ENCODE assay signal across 24 cellular contexts in the genomic region with DNA sequence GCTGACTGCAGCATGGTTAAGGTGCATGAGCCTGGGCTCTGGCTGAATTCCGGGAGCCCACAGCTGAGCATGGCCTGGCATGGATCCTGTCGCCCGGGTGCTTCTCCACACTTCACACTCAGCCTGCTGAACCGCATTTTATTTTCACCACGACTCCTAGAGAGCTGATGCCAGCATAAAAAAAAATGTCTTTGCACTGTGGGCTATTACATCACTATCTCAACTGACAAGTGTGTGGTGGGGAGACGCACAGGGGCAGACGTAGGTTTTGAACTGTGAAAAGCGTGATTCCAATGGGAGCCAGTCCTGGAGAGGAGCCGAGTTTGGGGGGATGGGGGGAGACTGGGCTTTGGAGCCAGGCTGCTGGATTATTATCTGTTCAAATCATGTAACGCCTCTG. TPM values are rescaled to one million over a fixed set of nuclear protein-coding genes. Genes with fewer than 3 reads are reported as not detected.
A peak's percentile ranks its signal among the peaks of the same experiment; 100 is the strongest.
DNase-seq lines count a peak whose midpoint lies in the region; ATAC-seq, FAIRE-seq and TF ChIP-seq lines count a peak whose summit lies in the region.
"Had no signal": no experiment of that assay in that cellular context is flagged by ENCODE, and none has a peak within 500 bp of the region (broad histone marks: within the 10 kb centered on the region; RNA-seq: fewer than 3 reads in every experiment).

No MANE protein-coding gene starts in this region.

- peak overlapping the region; percentile 37 for H3K27ac ChIP-seq in CD8-positive, alpha-beta T cell (ENCODE audit: low read depth, low read length)
- H3K27ac ChIP-seq in K562 (ENCODE audit: extremely low read depth, low read depth, low read length) = no peak overlapping the region
- H3K27ac ChIP-seq in naive thymus-derived CD4-positive, alpha-beta T cell (ENCODE audit: low read depth, low read length) = peak overlapping the region; percentile 6
- no peak overlapping the region for H3K27ac ChIP-seq in CD8-positive, alpha-beta memory T cell (ENCODE audit: low read depth, low read length)
- H3K27ac ChIP-seq: A549 had no signal

- H2AFZ ChIP-seq in K562 (ENCODE audit: low read depth, low read length) = no peak overlapping the region

- peak overlapping the region; percentile 96 for H3K27ac Mint-ChIP-seq in CD8-positive, alpha-beta T cell
- peak overlapping the region; percentile 31 to 97 (median 87) for H3K27ac Mint-ChIP-seq in naive thymus-derived CD4-positive, alpha-beta T cell
- peak overlapping the region in 3 of 8 donors; percentile 57 to 82 (median 69) for H3K27ac Mint-ChIP-seq in CD8-positive, alpha-beta memory T cell
- H3K27ac Mint-ChIP-seq: B cell, HFFc6 had no signal

- TF ChIP-seq CTCF in CD8-positive, alpha-beta T cell (IDR thresholded peaks at IDR 0.05) = no peak
- TF ChIP-seq CTCF in K562 (IDR thresholded peaks at IDR 0.05 in 2 of 3, conservative IDR thresholded peaks at IDR 0.05 in 1 of 3; ENCODE audit: insufficient read depth in 2 of 3, low read depth in 1 of 3, low read length in 3 of 3) = no peak

- no peak for TF ChIP-seq EP300 in K562 (IDR thresholded peaks at IDR 0.05; ENCODE audit: low read length)

- H3K4me3 ChIP-seq in CD8-positive, alpha-beta T cell (ENCODE audit: low read depth, low read length) = no peak overlapping the region
- no peak overlapping the region for H3K4me3 ChIP-seq in K562
- H3K4me3 ChIP-seq in naive thymus-derived CD4-positive, alpha-beta T cell (ENCODE audit: low read length) = no peak overlapping the region
- H3K4me3 ChIP-seq in CD8-positive, alpha-beta memory T cell (ENCODE audit: low read length) = no peak overlapping the region
- H3K4me3 ChIP-seq: A549 had no signal

- H3K9me3 Mint-ChIP-seq in CD8-positive, alpha-beta T cell = no peaks in the 10 kb centered on the region
- H3K9me3 Mint-ChIP-seq in naive thymus-derived CD4-positive, alpha-beta T cell = peaks cover 0 to 1% (median 0%) of the 10 kb centered on the region in 11 donors
- H3K9me3 Mint-ChIP-seq in CD8-positive, alpha-beta memory T cell = peaks cover 0 to 2% (median 0%) of the 10 kb centered on the region in 5 donors
- H3K9me3 Mint-ChIP-seq: HFFc6 had no signal

- intact Hi-C loops in CD8-positive, alpha-beta T cell (cut with DNase I, micrococcal nuclease) = loop anchor here (5.0 to 10.0 kb wide), 5 partner anchors 36 to 326 kb away; partner anchors contain the start of gene BCOR (in 1 of the 2)
- intact Hi-C loops in K562 (cut with micrococcal nuclease) = no loop called here
- intact Hi-C loops in naive thymus-derived CD4-positive, alpha-beta T cell (cut with micrococcal nuclease) = loop anchor here in 1 of 2 donors (1.0 to 2.0 kb wide), 3 partner anchors 36 to 247 kb away; partner anchors contain the start of gene BCOR

- H3K4me1 ChIP-seq in CD8-positive, alpha-beta T cell (ENCODE audit: insufficient read depth, low read length) = peaks cover 44% of the 10 kb centered on the region
- H3K4me1 ChIP-seq in K562 (replicated peaks in 1 of 2; ENCODE audit: control insufficient read depth in 2 of 2, insufficient read depth in 2 of 2, low read length in 2 of 2) = peaks cover 0 to 13% of the 10 kb centered on the region in 2 experiments; a peak in 2 of 5 replicates
- peaks cover 0 to 25% of the 10 kb centered on the region in 2 donors for H3K4me1 ChIP-seq in naive thymus-derived CD4-positive, alpha-beta T cell (ENCODE audit: control insufficient read depth in 2 of 2, insufficient read depth in 2 of 2, low read length in 2 of 2)
- H3K4me1 ChIP-seq in CD8-positive, alpha-beta memory T cell (ENCODE audit: insufficient read depth, low read length) = peaks cover 17% of the 10 kb centered on the region
- H3K4me1 ChIP-seq: A549 had no signal

- DNase-seq in activated effector memory CD4-positive, alpha-beta T cell treated with anti-CD3 and anti-CD28 coated beads, Interleukin-2, amount 50 U/mL, for 16 hours = peak; percentile 14
- no peak for DNase-seq in activated effector memory CD4-positive, alpha-beta T cell treated with Interleukin-2 at 50 U/mL for 16 hours
- DNase-seq in CD8-positive, alpha-beta T cell = peak in 1 of 7 experiments; percentile 24
- DNase-seq in K562 (ENCODE audit: extremely low read depth in 1 of 4, low spot score in 3 of 4) (no peak), HT-29 (ENCODE audit: low spot score) (no peak), NCI-H2029 treated with DMSO at 0.1 percent for 48 hours (lab: John Stamatoyannopoulos, UW) (no peak)
- no peak for DNase-seq in naive thymus-derived CD4-positive, alpha-beta T cell
- no peak for DNase-seq in CD8-positive, alpha-beta memory T cell
- DNase-seq: COR-L47, DMS 273 treated with DMSO at 0.1 percent for 48 hours, DMS79 treated with DMSO at 0.1 percent for 48 hours, H7, HFFc6, MM.1S, NCI-H1048, NCI-H1417 treated with DMSO at 0.1 percent for 48 hours, NCI-H187, NCI-H2107, NCI-H446 treated with DMSO at 0.1 percent for 48 hours, NCI-H526 treated with DMSO at 0.1 percent for 48 hours had no signal

- H3K27me3 ChIP-seq in CD8-positive, alpha-beta T cell (ENCODE audit: insufficient read depth, low read length) = no peaks in the 10 kb centered on the region
- H3K27me3 ChIP-seq in K562 (ENCODE audit: control insufficient read depth in 2 of 2, insufficient read depth in 2 of 2, low read length in 2 of 2) = no peaks in the 10 kb centered on the region
- no peaks in the 10 kb centered on the region for H3K27me3 ChIP-seq in naive thymus-derived CD4-positive, alpha-beta T cell (ENCODE audit: control insufficient read depth in 2 of 2, insufficient read depth in 2 of 2, low read length in 2 of 2)
- H3K27me3 ChIP-seq in CD8-positive, alpha-beta memory T cell (ENCODE audit: insufficient read depth, low read length, poor library complexity, severe bottlenecking) = no peaks in the 10 kb centered on the region

- in situ Hi-C loops in K562 (cut with MboI) = no loop called here

- no TSS peak for BruUV-seq in K562 (replicated peaks; lab: Mats Ljungman, UMichigan)

- peaks cover 17% of the 10 kb centered on the region for H4K20me1 ChIP-seq in K562 (replicated peaks; ENCODE audit: control insufficient read depth, insufficient read depth, low read length)

- no peak for FAIRE-seq in K562 (lab: Jason Lieb, UNC)
- FAIRE-seq: A549 had no signal

- H3K4me3 Mint-ChIP-seq in CD8-positive, alpha-beta T cell = peak overlapping the region; percentile 62
- H3K4me3 Mint-ChIP-seq in naive thymus-derived CD4-positive, alpha-beta T cell = peak overlapping the region in 4 of 10 donors; percentile 18 to 65 (median 48)
- peak overlapping the region in 1 of 7 donors; percentile 56 for H3K4me3 Mint-ChIP-seq in CD8-positive, alpha-beta memory T cell
- H3K4me3 Mint-ChIP-seq: B cell, CD14-positive monocyte, HFFc6 had no signal

- peaks cover 65% of the 10 kb centered on the region for H3K36me3 Mint-ChIP-seq in CD8-positive, alpha-beta T cell
- H3K36me3 Mint-ChIP-seq in naive thymus-derived CD4-positive, alpha-beta T cell = peaks cover 0 to 26% (median 12%) of the 10 kb centered on the region in 5 donors
- H3K36me3 Mint-ChIP-seq in CD8-positive, alpha-beta memory T cell = peaks cover 0 to 88% (median 3%) of the 10 kb centered on the region in 3 donors

- no peaks in the 10 kb centered on the region for H3K9me1 ChIP-seq in K562 (ENCODE audit: control insufficient read depth, insufficient read depth, low read length)

- peaks cover 55% of the 10 kb centered on the region for H3K79me2 ChIP-seq in K562 (ENCODE audit: control insufficient read depth, insufficient read depth, low read length)

- H3K9me3 ChIP-seq in CD8-positive, alpha-beta T cell (ENCODE audit: low read length) = no peaks in the 10 kb centered on the region
- H3K9me3 ChIP-seq in K562 (replicated peaks; ENCODE audit: control insufficient read depth, insufficient read depth, low read depth, low read length) = no peaks in the 10 kb centered on the region
- no peaks in the 10 kb centered on the region for H3K9me3 ChIP-seq in naive thymus-derived CD4-positive, alpha-beta T cell (ENCODE audit: control insufficient read depth in 2 of 3, low read length in 3 of 3)
- no peaks in the 10 kb centered on the region for H3K9me3 ChIP-seq in CD8-positive, alpha-beta memory T cell (ENCODE audit: low read length)
- H3K9me3 ChIP-seq: A549 had no signal

- peaks cover 50% of the 10 kb centered on the region for H3K4me1 Mint-ChIP-seq in CD8-positive, alpha-beta T cell (ENCODE audit: low read depth)
- peaks cover 14 to 44% (median 33%) of the 10 kb centered on the region in 7 donors for H3K4me1 Mint-ChIP-seq in naive thymus-derived CD4-positive, alpha-beta T cell
- H3K4me1 Mint-ChIP-seq in CD8-positive, alpha-beta memory T cell = peaks cover 17 to 36% (median 27%) of the 10 kb centered on the region in 3 donors
- H3K4me1 Mint-ChIP-seq: B cell had no signal

- H3K27me3 Mint-ChIP-seq in CD8-positive, alpha-beta T cell (ENCODE audit: low read depth) = no peaks in the 10 kb centered on the region
- no peaks in the 10 kb centered on the region for H3K27me3 Mint-ChIP-seq in naive thymus-derived CD4-positive, alpha-beta T cell
- peaks cover 0 to 5% of the 10 kb centered on the region in 2 donors for H3K27me3 Mint-ChIP-seq in CD8-positive, alpha-beta memory T cell
- H3K27me3 Mint-ChIP-seq: B cell had no signal

- POLR2A ChIA-PET in CD8-positive, alpha-beta T cell (lab: Charles Lee) = interaction anchor here (1.8 to 2.2 kb wide), 2 partner anchors 36 to 92 kb away, joined by 6 to 7 read pairs; partner anchors contain the start of gene BCOR
- POLR2A ChIA-PET in K562 (lab: Yijun Ruan, JAX) = interaction anchor here (0.7 kb wide), 1 partner anchor 15 kb away, joined by 3 read pairs; no protein-coding TSS in a partner anchor
- POLR2A ChIA-PET in naive thymus-derived CD4-positive, alpha-beta T cell (lab: Charles Lee) = interaction anchor here (1.5 to 3.1 kb wide), 2 partner anchors 35 to 37 kb away, joined by 3 to 11 read pairs; partner anchors contain the start of gene BCOR
- POLR2A ChIA-PET in CD8-positive, alpha-beta memory T cell (lab: Charles Lee) = no interaction called here

- CTCF ChIA-PET in CD8-positive, alpha-beta T cell (lab: Charles Lee) = interaction anchor here (0.9 to 1.1 kb wide), 2 partner anchors 25 to 32 kb away, joined by 3 read pairs; no protein-coding TSS in a partner anchor
- CTCF ChIA-PET in K562 (lab: Yijun Ruan, JAX; ENCODE audit: low intra/inter-chr PET ratio) = no interaction called here
- CTCF ChIA-PET in naive thymus-derived CD4-positive, alpha-beta T cell (lab: Charles Lee) = interaction anchor here (0.8 kb wide), 1 partner anchor 623 kb away, joined by 3 read pairs; no protein-coding TSS in a partner anchor
- CTCF ChIA-PET in CD8-positive, alpha-beta memory T cell (lab: Charles Lee) = interaction anchor here (1.0 to 1.1 kb wide), 2 partner anchors 47 to 246 kb away, joined by 3 to 4 read pairs; no protein-coding TSS in a partner anchor

- WGBS in K562 (ENCODE audit: insufficient coverage, low coverage, missing lambda C conversion rate) = 93% methylated on average over 9 of the region's 10 CpGs

- no peak overlapping the region for H3K9ac ChIP-seq in K562 (ENCODE audit: insufficient read depth in 1 of 2, low read depth in 2 of 2, low read length in 2 of 2)

- TF ChIP-seq RAD21 in K562 (CRISPR knock-in tag; conservative IDR thresholded peaks at IDR 0.05 in 1 of 2, IDR thresholded peaks at IDR 0.05 in 1 of 2) = no peak

- no peak for TF ChIP-seq POLR2A in K562 (conservative IDR thresholded peaks at IDR 0.05)

- peak; percentile 50 for ATAC-seq in CD8-positive, alpha-beta T cell
- no peak for ATAC-seq in K562
- ATAC-seq in naive thymus-derived CD4-positive, alpha-beta T cell = no peak
- ATAC-seq: A549, Right ventricle myocardium inferior had no signal

- H3K36me3 ChIP-seq in CD8-positive, alpha-beta T cell (ENCODE audit: insufficient read depth, low read length) = peaks cover 23% of the 10 kb centered on the region
- peaks cover 100% of the 10 kb centered on the region for H3K36me3 ChIP-seq in K562 (ENCODE audit: control insufficient read depth, insufficient read depth, low read length)
- H3K36me3 ChIP-seq in naive thymus-derived CD4-positive, alpha-beta T cell (ENCODE audit: control insufficient read depth in 2 of 3, insufficient read depth in 3 of 3, low read length in 3 of 3) = peaks cover 7 to 55% (median 9%) of the 10 kb centered on the region in 3 experiments
- peaks cover 24% of the 10 kb centered on the region for H3K36me3 ChIP-seq in CD8-positive, alpha-beta memory T cell (ENCODE audit: insufficient read depth, low read length)

- no peak overlapping the region for H3K4me2 ChIP-seq in K562 (ENCODE audit: insufficient read depth, low read length)
- H3K4me2 ChIP-seq: A549 had no signal

RNA-seq across cellular contexts. Expression of gene BCOR, which starts 36.8 kb away (rescaled TPM):
- 10 to 100 TPM; 35.5 to 38.5 TPM for total RNA-seq in CD8-positive, alpha-beta T cell
- total RNA-seq in K562 (2011; cell fraction: chromatin; rRNA removed; ENCODE audit: low replicate concordance) = 128 and 140 TPM in 2 replicates
- total RNA-seq in K562 (2011; cell fraction: nucleolus; rRNA removed) = 71.6 and 74.4 TPM in 2 replicates
- 97.0 and 135 TPM in 2 replicates for total RNA-seq in K562 (2011; cell fraction: nucleoplasm; rRNA removed)
- total RNA-seq in K562 (2014; rRNA removed) (73.7 and 76.0 TPM in 2 replicates), K562 (2014; rRNA removed; fragmentation: Illumina TruSeq; extraction: Trizol) (37.6 and 37.9 TPM in 2 replicates), K562 (2015; rRNA removed; fragmentation: Illumina TruSeq; extraction: Trizol) (33.0 and 36.6 TPM in 2 replicates), K562 (2021) (98.3 and 113 TPM in 2 replicates)
- polyA plus RNA-seq in K562 (2011; rRNA removed) (27.5 and 28.1 TPM in 2 replicates), K562 (2014; fragmentation: Illumina TruSeq; extraction: Trizol) (88.1 and 98.5 TPM in 2 replicates), K562 (2014; fragmentation: Nextera tagmentation; extraction: Ambion mirVana) (10 to 100 TPM; 32.0 to 37.4 TPM), K562 (2014; rRNA removed) (44.4 and 64.6 TPM in 2 replicates)
- 30.1 and 38.0 TPM in 2 replicates for polyA plus RNA-seq in K562 (2011; cell fraction: cytosol; rRNA removed)
- polyA plus RNA-seq in K562 (2011; cell fraction: nucleus; rRNA removed) = 64.0 and 93.7 TPM in 2 replicates
- polyA plus RNA-seq in K562 (2012) = 72.8 and 76.1 TPM in 2 replicates
- polyA minus RNA-seq in K562 (2011; rRNA and poly(A)+ RNA removed) = 40.5 and 49.5 TPM in 2 replicates
- 105 and 120 TPM in 2 replicates for polyA minus RNA-seq in K562 (2011; cell fraction: cytosol; rRNA and poly(A)+ RNA removed)
- polyA minus RNA-seq in K562 (2011; cell fraction: nucleus; rRNA and poly(A)+ RNA removed) = 36.9 and 50.0 TPM in 2 replicates
- 10 to 100 TPM; 23.3 to 55.2 (median 43.3) TPM for total RNA-seq in naive thymus-derived CD4-positive, alpha-beta T cell
- 1 to 10 TPM; 3.8 to 9.1 TPM for polyA plus RNA-seq in naive thymus-derived CD4-positive, alpha-beta T cell
- 23.3 and 25.5 TPM in 2 replicates for total RNA-seq in HT-29 (2014; rRNA removed; shearing (Covaris generic))
- 10 to 100 TPM; 62.6 to 67.7 TPM for total RNA-seq in CD8-positive, alpha-beta memory T cell
- 7.2 TPM for polyA plus RNA-seq in CD8-positive, alpha-beta memory T cell

Comparison
In these comparisons a context has a peak if more than half of its experiments do, and no peak if none do; other contexts are left out.
1. H3K27ac ChIP-seq: peak in CD8-positive, alpha-beta T cell (single experiment) and naive thymus-derived CD4-positive, alpha-beta T cell (single experiment); none in K562 (single experiment) and CD8-positive, alpha-beta memory T cell (single experiment).